Comparison of ENCODE assay signal across 9 cellular contexts in the genomic region with DNA sequence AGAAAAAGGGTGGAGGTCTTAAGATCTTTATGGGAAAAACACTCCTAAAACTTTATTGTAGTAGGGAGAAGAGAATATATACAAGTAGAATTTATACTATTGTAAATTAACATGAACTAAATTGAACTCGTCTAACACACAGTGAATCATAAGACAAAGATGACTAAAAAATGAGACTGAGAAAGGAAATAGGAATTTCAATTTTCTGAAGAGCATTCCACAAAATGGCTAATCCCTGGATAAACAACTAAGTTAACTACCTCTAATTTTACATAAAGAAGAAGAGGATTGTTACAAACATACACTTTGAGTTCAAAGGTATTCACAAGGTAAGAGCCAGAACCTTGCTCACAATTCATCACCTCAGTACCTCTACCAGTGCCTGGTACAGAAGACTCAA. TPM values are rescaled to one million over a fixed set of nuclear protein-coding genes. Genes with fewer than 3 reads are reported as not detected.
DNase-seq lines count a peak whose midpoint lies in the region; ATAC-seq and TF ChIP-seq lines count a peak whose summit lies in the region.
"Had no signal": no experiment of that assay in that cellular context is flagged by ENCODE, and none has a peak within 500 bp of the region (broad histone marks: within the 10 kb centered on the region; RNA-seq: fewer than 3 reads in every experiment).

No MANE protein-coding gene starts in this region.

- no peak for DNase-seq in activated T-cell treated with anti-CD3 and anti-CD28 coated beads, Interleukin-2, amount 50 U/mL, for 4 hours
- DNase-seq in activated T-cell treated with anti-CD3 and anti-CD28 coated beads for 4 hours (no peak), thoracic aorta (ENCODE audit: low spot score) (no peak), NCI-H748 (lab: John Stamatoyannopoulos, UW; ENCODE audit: unreplicated experiment) (no peak)
- DNase-seq: NCI-H774 had no signal

- H3K27me3 ChIP-seq in iPS-20b (ENCODE audit: insufficient read depth, low read length) (peaks cover 19% of the 10 kb centered on the region; the same call in 1 of the 2 replicates), thoracic aorta (replicated peaks; ENCODE audit: insufficient read depth) (no peaks in the 10 kb centered on the region)

- no peak overlapping the region for H3K27ac ChIP-seq in iPS-20b (ENCODE audit: low read length)
- H3K27ac ChIP-seq in thoracic aorta = no peak overlapping the region

- no peak for TF ChIP-seq CTCF in thoracic aorta (IDR thresholded peaks at IDR 0.05)

- ATAC-seq in activated T-cell treated with anti-CD3 and anti-CD28 coated beads, Interleukin-2, amount 50 U/mL, for 4 hours = no peak
- no peak for ATAC-seq in thoracic aorta (ENCODE audit: insufficient number of reproducible peaks, low FRiP score, low read depth)
- ATAC-seq in GM19452 (IDR thresholded peaks at IDR 0.05; ENCODE audit: unreplicated experiment) = no peak
- ATAC-seq in GM21381 (IDR thresholded peaks at IDR 0.05; ENCODE audit: unreplicated experiment) = no peak

- H3K4me1 Mint-ChIP-seq in activated T-cell treated with anti-CD3 and anti-CD28 coated beads, Interleukin-2, amount 50 U/mL, for 4 hours (ENCODE audit: low read depth) = peaks cover 58% of the 10 kb centered on the region
- peaks cover 59% of the 10 kb centered on the region for H3K4me1 Mint-ChIP-seq in activated naive CD8-positive, alpha-beta T cell (ENCODE audit: low read depth)

- peaks cover 15% of the 10 kb centered on the region for H3K4me1 ChIP-seq in iPS-20b (ENCODE audit: insufficient read depth, low read length)
- H3K4me1 ChIP-seq in thoracic aorta (ENCODE audit: control insufficient read depth in 1 of 2, low read depth in 2 of 2) = peaks cover 10 to 56% of the 10 kb centered on the region in 2 donors

- peak overlapping the region; percentile 91; the same call in 1 of the 2 replicates for H3K9ac ChIP-seq in iPS-20b (ENCODE audit: low read depth, low read length)

- peak overlapping the region; percentile 87 for H3K27ac Mint-ChIP-seq in activated naive CD8-positive, alpha-beta T cell

- H3K4me3 ChIP-seq in iPS-20b (ENCODE audit: low read length) (peak overlapping the region; percentile 88), thoracic aorta (peak overlapping the region; percentile 94)

- H3K9me3 Mint-ChIP-seq in activated T-cell treated with anti-CD3 and anti-CD28 coated beads, Interleukin-2, amount 50 U/mL, for 4 hours = no peaks in the 10 kb centered on the region
- H3K9me3 Mint-ChIP-seq in activated naive CD8-positive, alpha-beta T cell (ENCODE audit: low read depth) = no peaks in the 10 kb centered on the region

- H3K36me3 ChIP-seq in iPS-20b (ENCODE audit: insufficient read depth, low read depth, low read length) (no peaks in the 10 kb centered on the region), thoracic aorta (no peaks in the 10 kb centered on the region)

- no peaks in the 10 kb centered on the region for H3K27me3 Mint-ChIP-seq in activated T-cell treated with anti-CD3 and anti-CD28 coated beads, Interleukin-2, amount 50 U/mL, for 4 hours (ENCODE audit: low read depth)
- no peaks in the 10 kb centered on the region for H3K27me3 Mint-ChIP-seq in activated naive CD8-positive, alpha-beta T cell

- H3K9me3 ChIP-seq in iPS-20b (ENCODE audit: insufficient read depth, low read depth, low read length) = no peaks in the 10 kb centered on the region
- no peaks in the 10 kb centered on the region for H3K9me3 ChIP-seq in thoracic aorta

- peak overlapping the region; percentile 94 for H3K4me3 Mint-ChIP-seq in activated T-cell treated with anti-CD3 and anti-CD28 coated beads, Interleukin-2, amount 50 U/mL, for 4 hours
- H3K4me3 Mint-ChIP-seq in activated naive CD8-positive, alpha-beta T cell = peak overlapping the region; percentile 92

- peaks cover 7% of the 10 kb centered on the region for H3K36me3 Mint-ChIP-seq in activated T-cell treated with anti-CD3 and anti-CD28 coated beads, Interleukin-2, amount 50 U/mL, for 4 hours (ENCODE audit: insufficient read depth)
- peaks cover 5% of the 10 kb centered on the region for H3K36me3 Mint-ChIP-seq in activated naive CD8-positive, alpha-beta T cell

RNA-seq across cellular contexts. Expression of gene MAP4K5, which starts 2.0 kb away (rescaled TPM):
- total RNA-seq in activated T-cell treated with anti-CD3 and anti-CD28 coated beads, Interleukin-2, amount 50 U/mL, for 4 hours = 10 to 100 TPM; 47.3 to 55.1 (median 48.5) TPM
- total RNA-seq in thoracic aorta = 100 to 1,000 TPM; 231 to 238 TPM

RNA-seq across cellular contexts. Expression of gene ATL1, which starts 29.6 kb away (rescaled TPM):
- under 1 TPM; 0.37 to 0.79 (median 0.43) TPM for total RNA-seq in activated T-cell treated with anti-CD3 and anti-CD28 coated beads, Interleukin-2, amount 50 U/mL, for 4 hours
- 10 to 100 TPM in 1 of 2 donors, 1 to 10 TPM in 1; 9.5 to 14.3 TPM for total RNA-seq in thoracic aorta

Comparison
In these comparisons a context has a peak if more than half of its experiments do, and no peak if none do; other contexts are left out.
1. RNA of gene MAP4K5, which starts 2.0 kb away (total RNA-seq): 231 to 238 TPM in thoracic aorta; 47.3 to 55.1 TPM in activated T-cell treated with anti-CD3 and anti-CD28 coated beads, Interleukin-2, amount 50 U/mL, for 4 hours; every median in the first group is over 4 times any median in the second.
2. RNA of gene ATL1, which starts 29.6 kb away (total RNA-seq): 9.5 to 14.3 TPM in thoracic aorta; 0.37 to 0.79 TPM in activated T-cell treated with anti-CD3 and anti-CD28 coated beads, Interleukin-2, amount 50 U/mL, for 4 hours; every median in the first group is over 4 times any median in the second.